1 cellular context compared by ENCODE assay signal in genomic region chr6:30556964-30557682, GRCh38.
A peak's percentile ranks its signal among the peaks of the same experiment; 100 is the strongest.
TF ChIP-seq lines count a peak whose summit lies in the region.

Gene PRR3, plus strand, starts transcription at chr6:30557295. Its CDS starts 50 bp downstream, at chr6:30557345.

TF ChIP-seq in HepG2, 621 proteins besides CTCF, POLR2A, EP300 and RAD21 (continued from another document and continues in another):
- TF ChIP-seq GMEB1 (CRISPR knock-in tag; IDR thresholded peaks at IDR 0.05; ENCODE audit: borderline replicate concordance) = peak; percentile 84
- peak; percentile 98; the same call in 1 of the 2 replicates for TF ChIP-seq ZNF280B (CRISPR knock-in tag; IDR thresholded peaks at IDR 0.05; ENCODE audit: borderline replicate concordance)
- no peak for TF ChIP-seq U2AF2 (IDR thresholded peaks at IDR 0.05; ENCODE audit: low read depth, low read length)
- TF ChIP-seq MIER2 (CRISPR knock-in tag; IDR thresholded peaks at IDR 0.05) = no peak; the same call in 1 of the 2 replicates
- no peak; the same call in 1 of the 2 replicates for TF ChIP-seq ZSCAN21 (CRISPR knock-in tag; IDR thresholded peaks at IDR 0.05; ENCODE audit: borderline replicate concordance)
- no peak for TF ChIP-seq ATF7 (IDR thresholded peaks at IDR 0.05)
- peak; percentile 95 for TF ChIP-seq ATF7 (CRISPR knock-in tag; IDR thresholded peaks at IDR 0.05)
- TF ChIP-seq ZNF687 (CRISPR knock-in tag; IDR thresholded peaks at IDR 0.05) = peak; percentile 100
- TF ChIP-seq ZNF124 (CRISPR knock-in tag; IDR thresholded peaks at IDR 0.05) = no peak; the same call in 1 of the 2 replicates
- TF ChIP-seq SP1 (IDR thresholded peaks at IDR 0.05) = no peak
- TF ChIP-seq SP1 (CRISPR knock-in tag; IDR thresholded peaks at IDR 0.05) = no peak
- TF ChIP-seq ZNF207 (IDR thresholded peaks at IDR 0.05; ENCODE audit: borderline replicate concordance) = no peak
- no peak for TF ChIP-seq KLF12 (CRISPR knock-in tag; IDR thresholded peaks at IDR 0.05; ENCODE audit: borderline replicate concordance)
- peak; percentile 41; the same call in 1 of the 2 replicates for TF ChIP-seq ISL2 (CRISPR knock-in tag; IDR thresholded peaks at IDR 0.05)
- TF ChIP-seq FLYWCH1 (CRISPR knock-in tag; IDR thresholded peaks at IDR 0.05) = peak; percentile 95
- TF ChIP-seq ZBTB2 (CRISPR knock-in tag; IDR thresholded peaks at IDR 0.05; ENCODE audit: low read depth) = peak; percentile 52; the same call in 1 of the 2 replicates
- TF ChIP-seq CREBL2 (CRISPR knock-in tag; IDR thresholded peaks at IDR 0.05; ENCODE audit: borderline replicate concordance) = peak; percentile 96
- TF ChIP-seq KLF11 (CRISPR knock-in tag; IDR thresholded peaks at IDR 0.05) = peak; percentile 54; the same call in 1 of the 2 replicates
- TF ChIP-seq CBX5 (CRISPR knock-in tag; IDR thresholded peaks at IDR 0.05; ENCODE audit: borderline replicate concordance) = peak; percentile 73; the same call in 1 of the 2 replicates
- no peak for TF ChIP-seq ZBTB8A (CRISPR knock-in tag; IDR thresholded peaks at IDR 0.05; ENCODE audit: borderline replicate concordance, low read depth)
- no peak for TF ChIP-seq SIX1 (CRISPR knock-in tag; IDR thresholded peaks at IDR 0.05; ENCODE audit: borderline replicate concordance)
- TF ChIP-seq ZNF563 (CRISPR knock-in tag; IDR thresholded peaks at IDR 0.05) = peak; percentile 96
- TF ChIP-seq ZFYVE20 (CRISPR knock-in tag; IDR thresholded peaks at IDR 0.05; ENCODE audit: borderline replicate concordance, low read depth) = peak; percentile 81; the same call in 1 of the 2 replicates
- peak; percentile 89; the same call in 1 of the 2 replicates for TF ChIP-seq HIVEP1 (CRISPR knock-in tag; IDR thresholded peaks at IDR 0.05)
- TF ChIP-seq MATR3 (CRISPR knock-in tag; IDR thresholded peaks at IDR 0.05) = no peak; the same call in 1 of the 2 replicates
- TF ChIP-seq GMEB2 (CRISPR knock-in tag; IDR thresholded peaks at IDR 0.05; ENCODE audit: low read depth) = 0 out of 2 replicates have a peak, but pooled peaks have one; percentile 24
- TF ChIP-seq RORA (CRISPR knock-in tag; IDR thresholded peaks at IDR 0.05) = no peak
- no peak for TF ChIP-seq TRIM22 (IDR thresholded peaks at IDR 0.05)
- no peak for TF ChIP-seq ZNF546 (CRISPR knock-in tag; conservative IDR thresholded peaks at IDR 0.05)
- peak; percentile 92 for TF ChIP-seq FOXC1 (CRISPR knock-in tag; IDR thresholded peaks at IDR 0.05; ENCODE audit: borderline replicate concordance)
- TF ChIP-seq PHF8 (CRISPR knock-in tag; IDR thresholded peaks at IDR 0.05) = peak; percentile 92
- TF ChIP-seq ATRX (CRISPR knock-in tag; IDR thresholded peaks at IDR 0.05; ENCODE audit: borderline replicate concordance) = no peak; the same call in 1 of the 2 replicates
- TF ChIP-seq ZNF354B (CRISPR knock-in tag; IDR thresholded peaks at IDR 0.05) = peak; percentile 78; the same call in 1 of the 2 replicates
- TF ChIP-seq MAFF (IDR thresholded peaks at IDR 0.05; ENCODE audit: low read depth, low read length) = 0 out of 2 replicates have a peak, but pooled peaks have one; percentile 12
- TF ChIP-seq MBNL3 (CRISPR knock-in tag; conservative IDR thresholded peaks at IDR 0.05) = no peak; the same call in 1 of the 2 replicates
- 0 out of 2 replicates have a peak, but pooled peaks have one; percentile 42 for TF ChIP-seq ZNF275 (CRISPR knock-in tag; IDR thresholded peaks at IDR 0.05; ENCODE audit: borderline replicate concordance)
- TF ChIP-seq ZFX (CRISPR knock-in tag; IDR thresholded peaks at IDR 0.05; ENCODE audit: low read depth) = peak; percentile 93
- no peak for TF ChIP-seq HNRNPUL1 (IDR thresholded peaks at IDR 0.05; ENCODE audit: low read depth, low read length)
- TF ChIP-seq MIXL1 (CRISPR knock-in tag; IDR thresholded peaks at IDR 0.05) = peak; percentile 86; the same call in 1 of the 2 replicates
- 0 out of 2 replicates have a peak, but pooled peaks have one; percentile 6 for TF ChIP-seq MLX (CRISPR knock-in tag; IDR thresholded peaks at IDR 0.05)
- TF ChIP-seq ETS1 (CRISPR knock-in tag; IDR thresholded peaks at IDR 0.05) = no peak
- TF ChIP-seq POLR2AphosphoS5 (IDR thresholded peaks at IDR 0.05; ENCODE audit: low read depth, low read length) = peak; percentile 88
- no peak; the same call in none of the 2 replicates for TF ChIP-seq TOE1 (CRISPR knock-in tag; IDR thresholded peaks at IDR 0.05)
- TF ChIP-seq NR1H2 (CRISPR knock-in tag; IDR thresholded peaks at IDR 0.05; ENCODE audit: borderline replicate concordance, low read depth) = peak; percentile 97
- TF ChIP-seq ZBTB46 (CRISPR knock-in tag; IDR thresholded peaks at IDR 0.05; ENCODE audit: borderline replicate concordance) = peak; percentile 96; the same call in 1 of the 2 replicates
- TF ChIP-seq ZNF235 (CRISPR knock-in tag; IDR thresholded peaks at IDR 0.05; ENCODE audit: borderline replicate concordance) = peak; percentile 42; the same call in 1 of the 2 replicates
- peak; percentile 85 for TF ChIP-seq TBX2 (CRISPR knock-in tag; IDR thresholded peaks at IDR 0.05; ENCODE audit: borderline replicate concordance)
- TF ChIP-seq RCOR2 (CRISPR knock-in tag; IDR thresholded peaks at IDR 0.05) = no peak
- peak; percentile 96 for TF ChIP-seq ZNF556 (CRISPR knock-in tag; IDR thresholded peaks at IDR 0.05; ENCODE audit: borderline replicate concordance)
